In genomic region chr2:3237501-3237889, GRCh38 we compare ENCODE assay signal across 23 cellular contexts.
"Had no signal": no experiment of that assay in that cellular context is flagged by ENCODE, and none has a peak within 500 bp of the region (broad histone marks: within the 10 kb centered on the region; RNA-seq: fewer than 3 reads in every experiment).

No MANE protein-coding gene starts in this region.

- DNase-seq: activated CD4-positive, alpha-beta T cell treated with anti-CD3 and anti-CD28 coated beads for 48 hours; activated gamma-delta T cell; activated naive CD4-positive, alpha-beta T cell treated with anti-CD3 and anti-CD28 coated beads, Interleukin-2, amount 50 U/mL, for 16 hours; activated naive CD8-positive, alpha-beta T cell treated with anti-CD3 and anti-CD28 coated beads, Interleukin-2, amount 50 U/mL, for 24 hours; activated T-cell treated with anti-CD3 and anti-CD28 coated beads, Interleukin-2, amount 50 U/mL, for 72 hours; cerebellar nuclear complex; cortex of kidney; heart left ventricle; left colon; lower lobe of right lung; mesendoderm; naive thymus-derived CD4-positive, alpha-beta T cell; posterior cingulate gyrus; stimulated activated CD4-positive, alpha-beta T cell treated with anti-CD3 and anti-CD28 coated beads, Interleukin-2, amount 100 ng/mL, for 48 hours; stimulated activated CD8-positive, alpha-beta memory T cell treated with anti-CD3 and anti-CD28 coated beads, Interleukin-4, amount 100 ng/mL, for 48 hours; stimulated activated naive CD8-positive, alpha-beta T cell treated with anti-CD3 and anti-CD28 coated beads, Interleukin-15, Interleukin-2, amounts not matched to agents 100 U/mL and 50 U/mL, for 24 hours; T-helper 9 cell; upper lobe of left lung had no signal

- H3K27me3 ChIP-seq: heart left ventricle, neural progenitor cell, upper lobe of left lung had no signal

- H3K4me1 Mint-ChIP-seq: WTC11 had no signal

- H3K27me3 Mint-ChIP-seq: activated naive CD8-positive, alpha-beta T cell treated with anti-CD3 and anti-CD28 coated beads, Interleukin-2, amount 50 U/mL, for 24 hours; naive thymus-derived CD4-positive, alpha-beta T cell had no signal

- H3K27ac Mint-ChIP-seq: activated naive CD8-positive, alpha-beta T cell treated with anti-CD3 and anti-CD28 coated beads, Interleukin-2, amount 50 U/mL, for 24 hours; neural progenitor cell; WTC11 had no signal

- H3K36me3 Mint-ChIP-seq: neural progenitor cell had no signal

- H3K4me3 ChIP-seq: heart left ventricle, lower lobe of right lung, neural progenitor cell, smooth muscle cell, upper lobe of left lung had no signal

- H3K36me3 ChIP-seq: lower lobe of right lung, neural progenitor cell had no signal

- ATAC-seq: activated naive CD8-positive, alpha-beta T cell treated with anti-CD3 and anti-CD28 coated beads, Interleukin-2, amount 50 U/mL, for 24 hours; activated T-cell treated with anti-CD3 and anti-CD28 coated beads, Interleukin-2, amount 50 U/mL, for 72 hours; left colon; lower lobe of right lung; naive thymus-derived CD4-positive, alpha-beta T cell; sciatic nerve; SK-N-SH treated with all-trans-retinoic acid at 6 μM for 48 hours; stimulated activated naive CD8-positive, alpha-beta T cell treated with anti-CD3 and anti-CD28 coated beads, Interleukin-15, Interleukin-2, amounts not matched to agents 100 U/mL and 50 U/mL, for 24 hours; WTC11 had no signal

- H3K4me3 Mint-ChIP-seq: activated naive CD8-positive, alpha-beta T cell treated with anti-CD3 and anti-CD28 coated beads, Interleukin-2, amount 50 U/mL, for 24 hours; activated T-cell treated with anti-CD3 and anti-CD28 coated beads, Interleukin-2, amount 50 U/mL, for 72 hours; neural progenitor cell; WTC11 had no signal

- H3K9me3 ChIP-seq: heart left ventricle, lower lobe of right lung, upper lobe of left lung had no signal

- H3K9me3 Mint-ChIP-seq: activated naive CD8-positive, alpha-beta T cell treated with anti-CD3 and anti-CD28 coated beads, Interleukin-2, amount 50 U/mL, for 24 hours; activated T-cell treated with anti-CD3 and anti-CD28 coated beads, Interleukin-2, amount 50 U/mL, for 72 hours; naive thymus-derived CD4-positive, alpha-beta T cell; neural progenitor cell had no signal
